33 cellular contexts compared by ENCODE assay signal in genomic region chr11:33384251-33384650, GRCh38. TPM values are rescaled to one million over a fixed set of nuclear protein-coding genes. Genes with fewer than 3 reads are reported as not detected.
"Had no signal": no experiment of that assay in that cellular context is flagged by ENCODE, and none has a peak within 500 bp of the region (broad histone marks: within the 10 kb centered on the region; RNA-seq: fewer than 3 reads in every experiment).

No MANE protein-coding gene starts in this region.

- H3K27ac ChIP-seq: ascending aorta, breast epithelium, cardiac muscle cell, colonic mucosa, epithelial cell of prostate, gastrocnemius medialis, heart right ventricle, hepatocyte, WERI-Rb-1 had no signal

- ATAC-seq: activated CD4-positive, CD25-positive, alpha-beta regulatory T cell treated with anti-CD3 and anti-CD28 coated beads, Interleukin-2, amount 50 U/mL, for 24 hours; activated CD8-positive, alpha-beta T cell treated with anti-CD3 and anti-CD28 coated beads for 36 hours; activated T-cell treated with anti-CD3 and anti-CD28 coated beads, Interleukin-2, amount 50 U/mL, for 4 hours; activated T-helper 17 cell treated with anti-CD3 and anti-CD28 coated beads, Interleukin-2, amount 50 U/mL, for 72 hours; gastrocnemius medialis; heart right ventricle; T-helper 17 cell had no signal

- H3K4me1 ChIP-seq: ascending aorta, breast epithelium, colonic mucosa, gastrocnemius medialis had no signal

- FAIRE-seq: endometrium, endothelial cell of umbilical vein had no signal

- H3K36me3 Mint-ChIP-seq: activated naive CD8-positive, alpha-beta T cell treated with anti-CD3 and anti-CD28 coated beads for 36 hours had no signal

- H3K36me3 ChIP-seq: ascending aorta, breast epithelium, cardiac muscle cell, colonic mucosa, gastrocnemius medialis, heart right ventricle, WERI-Rb-1 had no signal

- H3K27ac Mint-ChIP-seq: activated B cell treated with CpG ODN at 0.5 μM for 24 hours; activated CD8-positive, alpha-beta T cell treated with anti-CD3 and anti-CD28 coated beads for 36 hours; activated naive CD4-positive, alpha-beta T cell treated with anti-CD3 and anti-CD28 coated beads, Interleukin-2, amount 50 U/mL, for 24 hours; activated naive CD8-positive, alpha-beta T cell treated with anti-CD3 and anti-CD28 coated beads for 36 hours; activated T-helper 17 cell treated with anti-CD3 and anti-CD28 coated beads, Interleukin-2, amount 50 U/mL, for 72 hours; brain; T-helper 17 cell; T-helper 2 cell treated with Interferon-gamma antibody and Interleukin-4, amounts not matched to agents 5 μg/mL and 100 μg/mL, for 36 hours had no signal

- H3K27me3 ChIP-seq: ascending aorta, breast epithelium, colonic mucosa had no signal

- H3K9me3 Mint-ChIP-seq: activated B cell treated with CpG ODN at 0.5 μM for 24 hours; activated naive CD8-positive, alpha-beta T cell treated with anti-CD3 and anti-CD28 coated beads for 36 hours; activated T-helper 17 cell treated with anti-CD3 and anti-CD28 coated beads, Interleukin-2, amount 50 U/mL, for 72 hours; T-helper 2 cell treated with Interferon-gamma antibody and Interleukin-4, amounts not matched to agents 5 μg/mL and 100 μg/mL, for 36 hours had no signal

- H3K27me3 Mint-ChIP-seq: activated naive CD8-positive, alpha-beta T cell treated with anti-CD3 and anti-CD28 coated beads for 36 hours had no signal

- DNase-seq: activated B cell treated with CpG ODN at 0.5 μM for 24 hours; activated CD4-positive, alpha-beta T cell treated with anti-CD3 and anti-CD28 coated beads for 48 hours; activated CD4-positive, alpha-beta T cell treated with anti-CD3 and anti-CD28 coated beads, Interleukin-2, amount 50 U/mL, for 1 hour; activated CD4-positive, alpha-beta T cell treated with anti-CD3 and anti-CD28 coated beads, Interleukin-2, amount 50 U/mL, for 48 hours; activated CD8-positive, alpha-beta memory T cell treated with anti-CD3 and anti-CD28 coated beads for 24 hours; activated CD8-positive, alpha-beta T cell treated with anti-CD3 and anti-CD28 coated beads for 36 hours; activated effector memory CD4-positive, alpha-beta T cell treated with Interleukin-2 at 50 U/mL for 16 hours; activated gamma-delta T cell treated with Interleukin-2 at 50 U/mL for 16 hours; activated naive CD4-positive, alpha-beta T cell treated with Interleukin-2 at 50 U/mL for 16 hours; activated naive CD8-positive, alpha-beta T cell treated with anti-CD3 and anti-CD28 coated beads for 36 hours; activated T-cell treated with anti-CD3 and anti-CD28 coated beads, Interleukin-2, amount 50 U/mL, for 4 hours; central memory CD4-positive, alpha-beta T cell; cerebellar nuclear complex; colonic mucosa; effector CD8-positive, alpha-beta T cell; foreskin fibroblast; gastrocnemius medialis; heart right ventricle; T-helper 17 cell; T1000; WERI-Rb-1 had no signal

- H3K4me3 Mint-ChIP-seq: activated B cell treated with CpG ODN at 0.5 μM for 24 hours; activated CD8-positive, alpha-beta T cell treated with anti-CD3 and anti-CD28 coated beads for 36 hours; activated naive CD4-positive, alpha-beta T cell treated with anti-CD3 and anti-CD28 coated beads, Interleukin-2, amount 50 U/mL, for 24 hours; activated naive CD8-positive, alpha-beta T cell treated with anti-CD3 and anti-CD28 coated beads for 36 hours; activated T-cell treated with anti-CD3 and anti-CD28 coated beads, Interleukin-2, amount 50 U/mL, for 4 hours; activated T-helper 17 cell treated with anti-CD3 and anti-CD28 coated beads, Interleukin-2, amount 50 U/mL, for 72 hours; brain; T-helper 17 cell; T-helper 2 cell treated with Interferon-gamma antibody and Interleukin-4, amounts not matched to agents 5 μg/mL and 100 μg/mL, for 36 hours had no signal

- H3K9me3 ChIP-seq: ascending aorta, breast epithelium, colonic mucosa had no signal

- H3K4me1 Mint-ChIP-seq: activated naive CD4-positive, alpha-beta T cell treated with anti-CD3 and anti-CD28 coated beads, Interleukin-2, amount 50 U/mL, for 24 hours; activated naive CD8-positive, alpha-beta T cell treated with anti-CD3 and anti-CD28 coated beads for 36 hours; activated T-helper 17 cell treated with anti-CD3 and anti-CD28 coated beads, Interleukin-2, amount 50 U/mL, for 72 hours; brain had no signal

- H3K4me3 ChIP-seq: ascending aorta, breast epithelium, cardiac muscle cell, colonic mucosa, gastrocnemius medialis, heart right ventricle, hepatocyte had no signal

RNA-seq across cellular contexts. Expression of gene KIAA1549L, which starts 8.3 kb away (rescaled TPM):
- total RNA-seq: activated CD8-positive, alpha-beta T cell treated with anti-CD3 and anti-CD28 coated beads for 36 hours; activated naive CD8-positive, alpha-beta T cell treated with anti-CD3 and anti-CD28 coated beads for 36 hours; activated T-cell treated with anti-CD3 and anti-CD28 coated beads, Interleukin-2, amount 50 U/mL, for 4 hours; activated T-helper 17 cell treated with anti-CD3 and anti-CD28 coated beads, Interleukin-2, amount 50 U/mL, for 72 hours; ascending aorta; T-helper 17 cell had no signal
